1 cellular context compared by ENCODE assay signal in the genomic region with DNA sequence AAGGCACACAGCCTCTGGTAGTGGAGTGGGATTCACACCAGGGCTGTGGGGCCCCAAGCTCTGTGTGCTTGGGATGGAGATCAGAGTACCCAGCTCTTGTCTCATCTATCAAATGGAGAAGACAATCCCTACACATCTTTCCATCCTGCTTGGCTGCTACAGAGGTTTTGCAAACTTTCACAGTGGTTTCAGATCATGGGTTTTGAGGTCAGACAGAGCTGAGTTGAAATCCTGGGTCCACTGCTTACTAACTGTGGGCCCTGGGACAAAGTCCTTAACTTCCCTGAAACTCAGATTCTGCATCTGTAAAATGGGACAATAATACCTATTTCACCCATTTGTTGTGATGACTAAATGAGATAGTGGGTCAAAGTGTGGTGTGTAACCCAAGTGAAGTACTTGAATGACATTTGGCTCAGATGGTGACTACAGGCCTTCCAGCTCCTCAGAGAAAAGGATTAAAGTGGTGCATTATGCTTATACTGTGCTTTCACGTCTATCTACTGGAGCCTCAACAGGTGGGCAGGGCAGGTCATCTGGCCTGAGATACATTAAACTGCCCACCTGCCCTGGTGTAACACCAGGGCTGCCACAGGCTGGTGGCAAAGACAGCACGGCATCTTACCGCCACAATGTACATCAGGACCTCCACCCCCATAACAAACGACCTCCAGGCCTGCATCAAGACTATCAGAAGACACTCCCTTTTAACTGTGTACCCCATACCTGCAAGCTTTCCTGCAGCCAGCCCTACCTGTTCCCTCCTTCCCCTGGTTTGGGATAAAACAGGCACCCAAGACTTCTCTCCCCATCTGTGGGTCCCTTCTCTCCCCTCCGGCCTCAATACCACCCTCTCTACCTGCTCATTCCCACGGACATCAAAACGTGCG.
A peak's percentile ranks its signal among the peaks of the same experiment; 100 is the strongest.
TF ChIP-seq lines count a peak whose summit lies in the region.

No MANE protein-coding gene starts in this region.

TF ChIP-seq in HEK293, 187 proteins besides CTCF, POLR2A, EP300 and RAD21 (continued from another document):
- TF ChIP-seq, protein P1, sequence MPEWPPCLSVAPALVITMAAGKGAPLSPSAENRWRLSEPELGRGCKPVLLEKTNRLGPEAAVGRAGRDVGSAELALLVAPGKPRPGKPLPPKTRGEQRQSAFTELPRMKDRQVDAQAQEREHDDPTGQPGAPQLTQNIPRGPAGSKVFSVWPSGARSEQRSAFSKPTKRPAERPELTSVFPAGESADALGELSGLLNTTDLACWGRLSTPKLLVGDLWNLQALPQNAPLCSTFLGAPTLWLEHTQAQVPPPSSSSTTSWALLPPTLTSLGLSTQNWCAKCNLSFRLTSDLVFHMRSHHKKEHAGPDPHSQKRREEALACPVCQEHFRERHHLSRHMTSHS (tag by site-specific recombination; IDR thresholded peaks at IDR 0.05): no peak
- TF ChIP-seq, protein P2, sequence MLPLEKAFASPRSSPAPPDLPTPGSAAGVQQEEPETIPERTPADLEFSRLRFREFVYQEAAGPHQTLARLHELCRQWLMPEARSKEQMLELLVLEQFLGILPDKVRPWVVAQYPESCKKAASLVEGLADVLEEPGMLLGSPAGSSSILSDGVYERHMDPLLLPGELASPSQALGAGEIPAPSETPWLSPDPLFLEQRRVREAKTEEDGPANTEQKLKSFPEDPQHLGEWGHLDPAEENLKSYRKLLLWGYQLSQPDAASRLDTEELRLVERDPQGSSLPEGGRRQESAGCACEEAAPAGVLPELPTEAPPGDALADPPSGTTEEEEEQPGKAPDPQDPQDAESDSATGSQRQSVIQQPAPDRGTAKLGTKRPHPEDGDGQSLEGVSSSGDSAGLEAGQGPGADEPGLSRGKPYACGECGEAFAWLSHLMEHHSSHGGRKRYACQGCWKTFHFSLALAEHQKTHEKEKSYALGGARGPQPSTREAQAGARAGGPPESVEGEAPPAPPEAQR (tag by site-specific recombination; IDR thresholded peaks at IDR 0.05): no peak
- TF ChIP-seq ZNF837 (tag by site-specific recombination; IDR thresholded peaks at IDR 0.05): no peak
- TF ChIP-seq ZNF133 (tag by site-specific recombination; IDR thresholded peaks at IDR 0.05): no peak
- no peak for TF ChIP-seq ZSCAN5A (tag by site-specific recombination; IDR thresholded peaks at IDR 0.05)
- no peak for TF ChIP-seq KLF7 (tag by site-specific recombination; IDR thresholded peaks at IDR 0.05; ENCODE audit: borderline replicate concordance)
- TF ChIP-seq SCRT2 (tag by site-specific recombination; IDR thresholded peaks at IDR 0.05): peak; percentile 72
- TF ChIP-seq RBAK (tag by site-specific recombination; IDR thresholded peaks at IDR 0.05): no peak
- peak; percentile 87 for TF ChIP-seq ZNF664 (tag by site-specific recombination; IDR thresholded peaks at IDR 0.05)
- 0 out of 2 replicates have a peak, but pooled peaks have one; percentile 28 for TF ChIP-seq SCRT1 (tag by site-specific recombination; IDR thresholded peaks at IDR 0.05; ENCODE audit: borderline replicate concordance)
